ENCODE assay signal across 1 cellular context in genomic region chr3:35709691-35710090, GRCh38.
TF ChIP-seq lines count a peak whose summit lies in the region.

No MANE protein-coding gene starts in this region.

TF ChIP-seq in GM23338, 12 proteins besides CTCF, POLR2A, EP300 and RAD21 (continued from another document):
- TF ChIP-seq CREB1 (CRISPR knock-in tag; IDR thresholded peaks at IDR 0.05; ENCODE audit: low read depth), result no peak
- TF ChIP-seq REST (IDR thresholded peaks at IDR 0.05; ENCODE audit: unreplicated experiment), result no peak
- no peak for TF ChIP-seq JUNB (IDR thresholded peaks at IDR 0.05; ENCODE audit: unreplicated experiment)
TF ChIP-seq in GM23338: peak in this region for 0.
